17 cellular contexts compared by ENCODE assay signal in genomic region chr19:35207391-35207871, GRCh38. TPM values are rescaled to one million over a fixed set of nuclear protein-coding genes. Genes with fewer than 3 reads are reported as not detected.
DNase-seq lines count a peak whose midpoint lies in the region; ATAC-seq and TF ChIP-seq lines count a peak whose summit lies in the region.
"Had no signal": no experiment of that assay in that cellular context is flagged by ENCODE, and none has a peak within 500 bp of the region (broad histone marks: within the 10 kb centered on the region; RNA-seq: fewer than 3 reads in every experiment).

No MANE protein-coding gene starts in this region.

- H3K4me1 Mint-ChIP-seq in effector memory CD8-positive, alpha-beta T cell (ENCODE audit: low read depth in 2 of 2): peaks cover 54 to 58% of the 10 kb centered on the region in 2 donors
- peaks cover 3% of the 10 kb centered on the region for H3K4me1 Mint-ChIP-seq in neural progenitor cell

- peaks cover 12% of the 10 kb centered on the region for H3K4me1 ChIP-seq in vagina
- peaks cover 12% of the 10 kb centered on the region for H3K4me1 ChIP-seq in neural progenitor cell

- no peak overlapping the region for H3K4me2 ChIP-seq in neural progenitor cell
- H3K4me2 ChIP-seq: hepatocyte had no signal

- H3K27ac Mint-ChIP-seq in effector memory CD8-positive, alpha-beta T cell: peak overlapping the region; percentile 76 to 89
- H3K27ac Mint-ChIP-seq in neural progenitor cell: no peak overlapping the region

- no peaks in the 10 kb centered on the region for H3K9me3 ChIP-seq in vagina
- no peaks in the 10 kb centered on the region for H3K9me3 ChIP-seq in neural progenitor cell (ENCODE audit: low read depth)
- H3K9me3 ChIP-seq: lower lobe of right lung, ovary had no signal

- no peak for ATAC-seq in effector memory CD8-positive, alpha-beta T cell (replicated peaks)
- no peak for ATAC-seq in GM21529 (IDR thresholded peaks at IDR 0.05; ENCODE audit: unreplicated experiment)
- ATAC-seq: HCT116, lower lobe of right lung had no signal

- H3K4me3 Mint-ChIP-seq in effector memory CD8-positive, alpha-beta T cell: peak overlapping the region; percentile 35 to 71
- no peak overlapping the region for H3K4me3 Mint-ChIP-seq in neural progenitor cell

- peak overlapping the region; percentile 48 for H3K27ac ChIP-seq in vagina
- no peak overlapping the region for H3K27ac ChIP-seq in neural progenitor cell
- H3K27ac ChIP-seq: hepatocyte, lower lobe of right lung, ovary had no signal

- no peak overlapping the region for H3K4me3 ChIP-seq in vagina
- H3K4me3 ChIP-seq in neural progenitor cell: no peak overlapping the region
- H3K4me3 ChIP-seq: hepatocyte, lower lobe of right lung, ovary had no signal

- no peaks in the 10 kb centered on the region for H3K36me3 ChIP-seq in vagina
- no peaks in the 10 kb centered on the region for H3K36me3 ChIP-seq in neural progenitor cell
- H3K36me3 ChIP-seq: lower lobe of right lung, ovary had no signal

- H3K9ac ChIP-seq in neural progenitor cell: no peak overlapping the region

- no peaks in the 10 kb centered on the region for H3K27me3 Mint-ChIP-seq in effector memory CD8-positive, alpha-beta T cell
- H3K27me3 Mint-ChIP-seq in neural progenitor cell (ENCODE audit: insufficient read depth, low read depth): peaks cover 5% of the 10 kb centered on the region

- intact Hi-C loops in vagina (cut with DNase I): no loop called here

- no peak for TF ChIP-seq CTCF in vagina (IDR thresholded peaks at IDR 0.05)
- no peak for TF ChIP-seq CTCF in neural progenitor cell (IDR thresholded peaks at IDR 0.05)

- no peak for TF ChIP-seq POLR2A in vagina (IDR thresholded peaks at IDR 0.05)

- peaks cover 19% of the 10 kb centered on the region for H3F3A ChIP-seq in neural progenitor cell (ENCODE audit: low read depth)

- DNase-seq in stimulated activated CD4-positive, alpha-beta T cell treated with anti-CD3 and anti-CD28 coated beads, Interleukin-4, amount 100 ng/mL, for 24 hours: peak; percentile 20
- no peak for DNase-seq in stimulated activated CD4-positive, alpha-beta T cell treated with anti-CD3 and anti-CD28 coated beads, Interleukin-2, amount 100 ng/mL, for 48 hours
- peak; percentile 23 for DNase-seq in activated CD8-positive, alpha-beta memory T cell treated with anti-CD3 and anti-CD28 coated beads, Interleukin-2, amount 50 U/mL, for 1 hour (ENCODE audit: extremely low read depth)
- DNase-seq in effector memory CD8-positive, alpha-beta T cell: peak in 1 of 3 experiments; percentile 10
- DNase-seq in vagina (ENCODE audit: extremely low spot score in 2 of 2): no peak
- DNase-seq in neural progenitor cell (ENCODE audit: low spot score): no peak
- DNase-seq in HK-2 (ENCODE audit: unreplicated experiment): no peak
- DNase-seq: EL, erythroblast, lower lobe of right lung, NCI-H1105, NCI-H526, ovary, SIG-M5 had no signal

- no peaks in the 10 kb centered on the region for H3K9me3 Mint-ChIP-seq in effector memory CD8-positive, alpha-beta T cell
- H3K9me3 Mint-ChIP-seq in neural progenitor cell: no peaks in the 10 kb centered on the region

- H2AFZ ChIP-seq in neural progenitor cell (replicated peaks): no peak overlapping the region
- H2AFZ ChIP-seq: hepatocyte had no signal

- no peaks in the 10 kb centered on the region for H3K79me2 ChIP-seq in neural progenitor cell (ENCODE audit: low read depth)
- H3K79me2 ChIP-seq: hepatocyte had no signal

- H4K20me1 ChIP-seq in neural progenitor cell (ENCODE audit: low read depth): no peaks in the 10 kb centered on the region

- H3K27me3 ChIP-seq in vagina (no peaks in the 10 kb centered on the region), neural progenitor cell (no peaks in the 10 kb centered on the region)
- H3K27me3 ChIP-seq: hepatocyte, ovary had no signal

- H3K36me3 Mint-ChIP-seq in effector memory CD8-positive, alpha-beta T cell (ENCODE audit: insufficient read depth): peaks cover 23% of the 10 kb centered on the region
- no peaks in the 10 kb centered on the region for H3K36me3 Mint-ChIP-seq in neural progenitor cell

RNA-seq across cellular contexts. Expression of gene FAM187B, which starts 21.1 kb away (rescaled TPM):
- total RNA-seq in vagina: not detected
- 0.19 TPM in 1 of 2 replicates, not detected in the other for total RNA-seq in neural progenitor cell (ENCODE audit: low replicate concordance)
- total RNA-seq: hepatocyte, ovary had no signal

RNA-seq across cellular contexts. Expression of gene LSR, which starts 41.4 kb away (rescaled TPM):
- total RNA-seq in vagina: 32.9 TPM
- 27.1 and 78.4 TPM in 2 replicates for total RNA-seq in neural progenitor cell (ENCODE audit: low replicate concordance)

RNA-seq across cellular contexts. Expression of gene FXYD5, which starts 52.9 kb away (rescaled TPM):
- total RNA-seq in vagina (144 TPM), neural progenitor cell (ENCODE audit: low replicate concordance) (7.8 and 11.6 TPM in 2 replicates)

Comparison
In these comparisons a context has a peak if more than half of its experiments do, and no peak if none do; other contexts are left out.
1. DNase-seq: peak in stimulated activated CD4-positive, alpha-beta T cell treated with anti-CD3 and anti-CD28 coated beads, Interleukin-4, amount 100 ng/mL, for 24 hours (single experiment) and activated CD8-positive, alpha-beta memory T cell treated with anti-CD3 and anti-CD28 coated beads, Interleukin-2, amount 50 U/mL, for 1 hour (single experiment); none in stimulated activated CD4-positive, alpha-beta T cell treated with anti-CD3 and anti-CD28 coated beads, Interleukin-2, amount 100 ng/mL, for 48 hours (0 of 2), vagina (0 of 2), neural progenitor cell (single experiment) and HK-2 (single experiment).
2. RNA of gene FXYD5, which starts 52.9 kb away (total RNA-seq): 144 TPM in vagina (single experiment); 7.8 to 11.6 TPM in neural progenitor cell; every median in the first group is over 10 times any median in the second.